In the genomic region with DNA sequence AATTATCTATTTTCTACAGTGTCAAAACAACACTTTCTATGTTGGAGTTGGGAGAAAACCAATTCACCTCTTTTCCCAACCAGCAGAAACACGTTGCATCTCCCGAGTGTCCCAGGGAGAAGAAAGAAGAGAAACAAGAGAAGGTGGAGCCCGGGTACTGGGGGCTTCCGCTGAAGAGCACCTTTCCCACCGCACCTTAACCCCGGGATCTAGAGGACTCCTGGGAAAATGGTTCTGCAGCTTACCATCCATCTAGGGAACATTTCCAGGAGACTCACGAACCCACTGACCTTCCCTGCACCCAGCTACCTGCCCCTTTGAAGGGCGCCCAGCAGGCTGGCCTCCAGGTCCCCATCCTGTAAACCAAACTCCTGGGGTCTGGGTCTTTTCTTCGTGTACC, we compare ENCODE assay signal across 5 cellular contexts.
"Had no signal": no experiment of that assay in that cellular context is flagged by ENCODE, and none has a peak within 500 bp of the region (broad histone marks: within the 10 kb centered on the region; RNA-seq: fewer than 3 reads in every experiment).

No MANE protein-coding gene starts in this region.

- H3K4me3 ChIP-seq: GM23338, K562 had no signal

- ATAC-seq: GM23338, K562 had no signal

- DNase-seq: H9, HCEC 1CT, IMR-90 had no signal
